7 cellular contexts compared by ENCODE assay signal in the genomic region with DNA sequence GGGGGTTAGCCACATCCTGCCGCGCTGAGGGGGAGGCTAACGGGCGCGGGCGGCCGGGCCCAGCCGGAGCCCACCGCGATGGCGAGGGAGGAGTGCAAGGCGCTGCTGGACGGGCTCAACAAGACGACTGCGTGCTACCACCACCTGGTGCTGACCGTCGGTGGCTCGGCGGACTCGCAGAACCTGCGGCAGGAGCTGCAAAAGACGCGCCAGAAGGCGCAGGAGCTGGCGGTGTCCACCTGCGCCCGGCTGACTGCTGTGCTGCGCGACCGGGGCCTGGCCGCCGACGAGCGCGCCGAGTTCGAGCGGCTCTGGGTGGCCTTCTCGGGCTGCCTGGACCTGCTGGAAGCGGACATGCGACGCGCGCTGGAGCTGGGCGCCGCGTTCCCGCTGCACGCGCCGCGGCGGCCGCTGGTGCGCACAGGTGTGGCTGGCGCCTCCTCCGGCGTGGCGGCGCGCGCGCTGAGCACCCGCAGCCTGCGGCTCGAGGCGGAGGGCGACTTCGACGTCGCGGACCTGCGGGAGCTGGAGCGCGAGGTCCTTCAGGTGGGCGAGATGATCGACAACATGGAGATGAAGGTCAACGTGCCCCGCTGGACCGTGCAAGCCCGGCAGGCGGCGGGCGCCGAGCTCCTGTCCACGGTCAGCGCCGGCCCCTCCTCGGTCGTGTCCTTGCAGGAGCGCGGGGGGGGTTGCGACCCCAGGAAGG. TPM values are rescaled to one million over a fixed set of nuclear protein-coding genes. Genes with fewer than 3 reads are reported as not detected.
DNase-seq lines count a peak whose midpoint lies in the region; ATAC-seq and TF ChIP-seq lines count a peak whose summit lies in the region.

No MANE protein-coding gene starts in this region.

- H3K4me3 ChIP-seq in lung (peak overlapping the region; percentile 46), urinary bladder (ENCODE audit: low read depth, low read length) (peak overlapping the region; percentile 81)

- peak overlapping the region in 1 of 2 donors; percentile 18 for H3K27ac ChIP-seq in lung (ENCODE audit: low read depth in 1 of 2, low read length in 1 of 2)
- H3K27ac ChIP-seq in urinary bladder (ENCODE audit: low read depth) = no peak overlapping the region

- H3K4me1 ChIP-seq in lung (ENCODE audit: control insufficient read depth in 2 of 2, insufficient read depth in 2 of 2, low read length in 2 of 2) = peaks cover 0 to 22% of the 10 kb centered on the region in 2 donors
- no peaks in the 10 kb centered on the region for H3K4me1 ChIP-seq in urinary bladder (ENCODE audit: insufficient read depth)

- DNase-seq in NCI-H774 (lab: John Stamatoyannopoulos, UW) (peak; percentile 12), lung (ENCODE audit: low spot score) (no peak)
- DNase-seq in central memory CD8-positive, alpha-beta T cell (ENCODE audit: low spot score in 2 of 2) = no peak

- ATAC-seq in GM21619 (IDR thresholded peaks at IDR 0.05; ENCODE audit: unreplicated experiment) (peak; percentile 0), lung (ENCODE audit: insufficient read depth, low FRiP score) (no peak), GM19455 (IDR thresholded peaks at IDR 0.05; ENCODE audit: unreplicated experiment) (no peak), HG03159 (IDR thresholded peaks at IDR 0.05; ENCODE audit: unreplicated experiment) (no peak)
- no peak for ATAC-seq in central memory CD8-positive, alpha-beta T cell (replicated peaks; ENCODE audit: extremely low read depth, poor library complexity, severe bottlenecking)

- WGBS in lung, 2 donors = 2 to 4% methylated on average over 73 to 93 of the region's 93 CpGs
- 2% methylated on average over 93 of the region's 93 CpGs for WGBS in urinary bladder

- H3K36me3 ChIP-seq in lung (ENCODE audit: control insufficient read depth in 2 of 2, insufficient read depth in 2 of 2, low read length in 2 of 2) = no peaks in the 10 kb centered on the region
- H3K36me3 ChIP-seq in urinary bladder (ENCODE audit: insufficient read depth) = no peaks in the 10 kb centered on the region

- no peak overlapping the region for H3K27ac Mint-ChIP-seq in central memory CD8-positive, alpha-beta T cell (ENCODE audit: low read depth)

- TF ChIP-seq CTCF in lung (IDR thresholded peaks at IDR 0.05; ENCODE audit: control extremely low read depth, extremely low read depth) = no peak

- H3K9me3 Mint-ChIP-seq in central memory CD8-positive, alpha-beta T cell = no peaks in the 10 kb centered on the region

- H3K4me3 Mint-ChIP-seq in central memory CD8-positive, alpha-beta T cell = peak overlapping the region; percentile 87

- peaks cover 9% of the 10 kb centered on the region for H3K27me3 Mint-ChIP-seq in central memory CD8-positive, alpha-beta T cell

- peaks cover 6% of the 10 kb centered on the region for H3K36me3 Mint-ChIP-seq in central memory CD8-positive, alpha-beta T cell (ENCODE audit: insufficient read depth)

- peaks cover 32% of the 10 kb centered on the region for H3K4me1 Mint-ChIP-seq in central memory CD8-positive, alpha-beta T cell

- no peaks in the 10 kb centered on the region for H3K27me3 ChIP-seq in lung (ENCODE audit: control insufficient read depth, insufficient read depth)

- peaks cover 0 to 2% of the 10 kb centered on the region in 2 donors for H3K9me3 ChIP-seq in lung (ENCODE audit: control insufficient read depth in 2 of 2, insufficient read depth in 1 of 2, low read length in 1 of 2)

RNA-seq across cellular contexts. Expression of gene RGS9BP, which starts 0.7 kb away (rescaled TPM):
- total RNA-seq in lung = 1 to 10 TPM in 1 of 2 donors, under 1 TPM in 1; 0.94 to 1.6 TPM
- polyA plus RNA-seq in lung = under 1 TPM; 0.14 to 0.55 TPM
- 1.3 TPM for total RNA-seq in urinary bladder
- polyA plus RNA-seq in urinary bladder = 1.0 TPM

RNA-seq across cellular contexts. Expression of gene ANKRD27, which starts 1.4 kb away (rescaled TPM):
- total RNA-seq in lung (10 to 100 TPM; 29.9 to 31.5 TPM), urinary bladder (33.6 TPM)
- polyA plus RNA-seq in lung (10 to 100 TPM in 1 of 2 donors, 1 to 10 TPM in 1; 8.9 to 15.1 TPM), urinary bladder (32.6 TPM)

RNA-seq across cellular contexts. Expression of gene NUDT19, which starts 15.3 kb away (rescaled TPM):
- 10 to 100 TPM; 14.2 to 20.1 TPM for total RNA-seq in lung
- 10 to 100 TPM in 1 of 2 donors, 1 to 10 TPM in 1; 7.5 to 10.1 TPM for polyA plus RNA-seq in lung
- 13.1 TPM for total RNA-seq in urinary bladder
- 7.7 TPM for polyA plus RNA-seq in urinary bladder

RNA-seq across cellular contexts. Expression of gene TDRD12, which starts 43.2 kb away (rescaled TPM):
- under 1 TPM; 0.09 to 0.14 TPM for total RNA-seq in lung
- under 1 TPM; 0.08 to 0.10 TPM for polyA plus RNA-seq in lung
- 1.1 TPM for total RNA-seq in urinary bladder
- polyA plus RNA-seq in urinary bladder = 0.24 TPM
